28 cellular contexts compared by ENCODE assay signal in the genomic region with DNA sequence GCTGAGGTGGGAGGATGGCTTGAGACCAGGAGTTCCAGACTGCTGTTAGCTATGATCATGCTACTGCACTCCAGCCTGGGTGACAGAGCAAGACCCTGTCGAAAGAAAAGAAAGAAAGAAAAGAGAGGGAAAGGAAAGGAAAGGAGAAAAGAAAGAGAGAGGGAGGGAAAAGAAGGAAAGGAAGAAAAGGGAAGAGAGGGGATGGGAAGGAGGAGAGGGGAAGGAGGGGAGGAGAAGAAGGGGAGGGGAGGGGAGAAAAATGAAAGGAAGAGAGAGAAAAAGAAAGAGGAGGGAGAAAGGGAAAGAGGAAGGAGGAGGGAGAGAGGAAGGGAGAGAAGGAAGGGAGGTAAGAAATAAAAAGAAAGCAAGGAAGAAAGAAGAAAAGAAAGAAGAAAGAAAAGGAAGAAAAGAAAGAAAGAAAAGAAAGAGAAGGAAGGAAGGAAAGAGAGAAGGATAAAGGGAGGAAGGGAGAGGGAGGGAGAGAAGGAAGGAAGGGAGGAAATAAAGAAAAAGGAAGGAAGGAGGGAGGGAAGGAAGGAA.
"Had no signal": no experiment of that assay in that cellular context is flagged by ENCODE, and none has a peak within 500 bp of the region (broad histone marks: within the 10 kb centered on the region; RNA-seq: fewer than 3 reads in every experiment).

No MANE protein-coding gene starts in this region.

- ATAC-seq: foreskin keratinocyte, heart left ventricle, natural killer cell had no signal

- H3K4me1 Mint-ChIP-seq: immature natural killer cell, natural killer cell, neural progenitor cell had no signal

- H3K27ac Mint-ChIP-seq: natural killer cell; neural progenitor cell; T-helper 2 cell treated with Interferon-gamma antibody and Interleukin-4, amounts not matched to agents 5 μg/mL and 100 μg/mL, for 36 hours; type B pancreatic cell had no signal

- H3K9me3 Mint-ChIP-seq: immature natural killer cell, natural killer cell, type B pancreatic cell had no signal

- H3K27me3 Mint-ChIP-seq: type B pancreatic cell had no signal

- DNase-seq: activated CD4-positive, alpha-beta T cell treated with anti-CD3 and anti-CD28 coated beads for 4 hours; activated CD4-positive, alpha-beta T cell treated with anti-CD3 and anti-CD28 coated beads, Interleukin-2, amount 50 U/mL, for 4 hours; activated CD8-positive, alpha-beta memory T cell treated with anti-CD3 and anti-CD28 coated beads, Interleukin-2, amount 50 U/mL, for 4 hours; activated gamma-delta T cell; activated naive CD4-positive, alpha-beta T cell treated with anti-CD3 and anti-CD28 coated beads, Interleukin-2, amount 50 U/mL, for 16 hours; activated T-cell treated with anti-CD3 and anti-CD28 coated beads, Interleukin-2, amount 50 U/mL, for 1 hour; amygdala; cortex of kidney; effector CD4-positive, alpha-beta T cell; foreskin keratinocyte; heart left ventricle; hypothalamus; immature natural killer cell; mesenchymal stem cell; natural killer cell; occipital lobe; psoas muscle; sigmoid colon; small intestine; stimulated activated CD4-positive, alpha-beta T cell treated with anti-CD3 and anti-CD28 coated beads, Interleukin-4, amount 100 ng/mL, for 4 hours; stimulated activated CD8-positive, alpha-beta memory T cell treated with anti-CD3 and anti-CD28 coated beads, Interleukin-4, amount 100 ng/mL, for 48 hours; stimulated activated naive CD4-positive, alpha-beta T cell treated with Interleukin-2 at 50 U/mL for 16 hours; T-helper 1 cell had no signal

- H3K4me2 ChIP-seq: neural progenitor cell had no signal

- H3K36me3 ChIP-seq: esophagus muscularis mucosa, heart left ventricle, neural progenitor cell, sigmoid colon had no signal

- H3K27me3 ChIP-seq: esophagus muscularis mucosa, foreskin keratinocyte, heart left ventricle, neural progenitor cell, sigmoid colon had no signal

- H2AFZ ChIP-seq: neural progenitor cell, parathyroid adenoma had no signal

- H3K36me3 Mint-ChIP-seq: immature natural killer cell, natural killer cell, neural progenitor cell had no signal

- H3K4me3 ChIP-seq: esophagus muscularis mucosa, heart left ventricle, neural progenitor cell, psoas muscle, sigmoid colon had no signal

- H3K4me3 Mint-ChIP-seq: immature natural killer cell; natural killer cell; neural progenitor cell; T-helper 2 cell treated with Interferon-gamma antibody and Interleukin-4, amounts not matched to agents 5 μg/mL and 100 μg/mL, for 36 hours; type B pancreatic cell had no signal

- H3K4me1 ChIP-seq: foreskin keratinocyte, neural progenitor cell had no signal

- H3K9ac ChIP-seq: neural progenitor cell, parathyroid adenoma had no signal

- H3K27ac ChIP-seq: esophagus muscularis mucosa, foreskin keratinocyte, heart left ventricle, neural progenitor cell, parathyroid adenoma, psoas muscle had no signal
